In genomic region chr10:3538850-3539531, GRCh38 we compare ENCODE assay signal across 9 cellular contexts.
DNase-seq lines count a peak whose midpoint lies in the region; ATAC-seq, FAIRE-seq and TF ChIP-seq lines count a peak whose summit lies in the region.
"Had no signal": no experiment of that assay in that cellular context is flagged by ENCODE, and none has a peak within 500 bp of the region (broad histone marks: within the 10 kb centered on the region; RNA-seq: fewer than 3 reads in every experiment).

No MANE protein-coding gene starts in this region.

- CTCF ChIA-PET in CD8-positive, alpha-beta T cell (lab: Charles Lee) = no interaction called here

- ATAC-seq in CD8-positive, alpha-beta T cell = no peak
- ATAC-seq in HG03571 (IDR thresholded peaks at IDR 0.05; ENCODE audit: unreplicated experiment) = no peak

- H3K4me1 Mint-ChIP-seq in chondrocyte (ENCODE audit: low read depth) = peaks cover 49% of the 10 kb centered on the region
- H3K4me1 Mint-ChIP-seq in CD8-positive, alpha-beta T cell (ENCODE audit: low read depth) = no peaks in the 10 kb centered on the region

- peak; percentile 81 for DNase-seq in AG08396 (ENCODE audit: low spot score)
- DNase-seq in HT1080 (ENCODE audit: low read depth) = peak; percentile 79
- peak; percentile 82 for DNase-seq in chondrocyte (ENCODE audit: low spot score)
- no peak for DNase-seq in cerebellar nuclear complex (lab: John Stamatoyannopoulos, UW)
- DNase-seq in GM12891 (ENCODE audit: insufficient read length, low spot score) = no peak
- DNase-seq in CD8-positive, alpha-beta T cell = no peak

- no peak for TF ChIP-seq CTCF in chondrocyte (IDR thresholded peaks at IDR 0.05)
- TF ChIP-seq CTCF in CD8-positive, alpha-beta T cell (IDR thresholded peaks at IDR 0.05) = no peak

- no peaks in the 10 kb centered on the region for H3K9me3 Mint-ChIP-seq in chondrocyte (ENCODE audit: low read depth)
- H3K9me3 Mint-ChIP-seq in CD8-positive, alpha-beta T cell = no peaks in the 10 kb centered on the region

- peaks cover 3% of the 10 kb centered on the region for H3K9me3 ChIP-seq in mesodermal cell (ENCODE audit: control insufficient read depth, low read length)
- H3K9me3 ChIP-seq in CD8-positive, alpha-beta T cell (ENCODE audit: low read length) = no peaks in the 10 kb centered on the region

- POLR2A ChIA-PET in CD8-positive, alpha-beta T cell (lab: Charles Lee) = no interaction called here

- peaks cover 17% of the 10 kb centered on the region for H3K4me1 ChIP-seq in mesodermal cell (ENCODE audit: control insufficient read depth, insufficient read depth, low read length, poor library complexity, severe bottlenecking)
- no peaks in the 10 kb centered on the region for H3K4me1 ChIP-seq in CD8-positive, alpha-beta T cell (ENCODE audit: insufficient read depth, low read length)

- no peaks in the 10 kb centered on the region for H3K27me3 Mint-ChIP-seq in chondrocyte (ENCODE audit: low read depth)
- no peaks in the 10 kb centered on the region for H3K27me3 Mint-ChIP-seq in CD8-positive, alpha-beta T cell (ENCODE audit: low read depth)

- H3K36me3 Mint-ChIP-seq in chondrocyte (ENCODE audit: low read depth) = no peaks in the 10 kb centered on the region
- H3K36me3 Mint-ChIP-seq in CD8-positive, alpha-beta T cell = no peaks in the 10 kb centered on the region

- peak overlapping the region; percentile 99 for H3K27ac Mint-ChIP-seq in chondrocyte (ENCODE audit: unreplicated experiment)
- H3K27ac Mint-ChIP-seq in CD8-positive, alpha-beta T cell = no peak overlapping the region

- intact Hi-C loops in CD8-positive, alpha-beta T cell (cut with DNase I, micrococcal nuclease) = no loop called here

- no peak for FAIRE-seq in GM12891 (lab: Jason Lieb, UNC)
- FAIRE-seq: colon had no signal

- H3K4me3 ChIP-seq in mesodermal cell (ENCODE audit: extremely low read depth, insufficient read depth, low read length, poor library complexity, severe bottlenecking) = no peak overlapping the region
- no peak overlapping the region for H3K4me3 ChIP-seq in CD8-positive, alpha-beta T cell (ENCODE audit: low read depth, low read length)

- H3K36me3 ChIP-seq in mesodermal cell (ENCODE audit: control insufficient read depth, insufficient read depth, low read length) = no peaks in the 10 kb centered on the region
- H3K36me3 ChIP-seq in CD8-positive, alpha-beta T cell (ENCODE audit: insufficient read depth, low read length) = no peaks in the 10 kb centered on the region

- peak overlapping the region; percentile 51 for H3K4me3 Mint-ChIP-seq in chondrocyte (ENCODE audit: unreplicated experiment)
- H3K4me3 Mint-ChIP-seq in CD8-positive, alpha-beta T cell = no peak overlapping the region

- peak overlapping the region; percentile 97 for H3K27ac ChIP-seq in mesodermal cell (ENCODE audit: low read depth, low read length, severe bottlenecking)
- no peak overlapping the region for H3K27ac ChIP-seq in CD8-positive, alpha-beta T cell (ENCODE audit: low read depth, low read length)

- 87 to 88% methylated on average over 15 to 16 of the region's 22 CpGs for WGBS in mesodermal cell (ENCODE audit: insufficient coverage in 2 of 2), 2 experiments

- no peaks in the 10 kb centered on the region for H3K27me3 ChIP-seq in CD8-positive, alpha-beta T cell (ENCODE audit: insufficient read depth, low read length)

- no peak for TF ChIP-seq POLR2A in GM12891 (IDR thresholded peaks at IDR 0.05; ENCODE audit: low read depth, low read length)

TF ChIP-seq in GM12891, 5 proteins besides CTCF, POLR2A, EP300 and RAD21:
- TF ChIP-seq SPI1 (IDR thresholded peaks at IDR 0.05; ENCODE audit: low read depth, low read length) (no peak), TAF1 (IDR thresholded peaks at IDR 0.05; ENCODE audit: low read depth, low read length) (no peak), POLR2AphosphoS5 (IDR thresholded peaks at IDR 0.05; ENCODE audit: low read depth, low read length) (no peak), POU2F2 (IDR thresholded peaks at IDR 0.05; ENCODE audit: low read depth, low read length) (no peak), PAX5 (IDR thresholded peaks at IDR 0.05; ENCODE audit: insufficient read depth, low read length, severe bottlenecking) (no peak)
TF ChIP-seq in GM12891: peak in this region for 0.

Comparison
In these comparisons a context has a peak if more than half of its experiments do, and no peak if none do; other contexts are left out.
1. DNase-seq: peak in AG08396 (single experiment), HT1080 (single experiment) and chondrocyte (single experiment); none in cerebellar nuclear complex (0 of 2), GM12891 (single experiment) and CD8-positive, alpha-beta T cell (0 of 7).